In genomic region chr18:52907942-52908341, GRCh38 we compare ENCODE assay signal across 20 cellular contexts.
"Had no signal": no experiment of that assay in that cellular context is flagged by ENCODE, and none has a peak within 500 bp of the region (broad histone marks: within the 10 kb centered on the region; RNA-seq: fewer than 3 reads in every experiment).

No MANE protein-coding gene starts in this region.

- ATAC-seq: activated CD8-positive, alpha-beta memory T cell treated with anti-CD3 and anti-CD28 coated beads, Interleukin-2, amount 10 ng/mL, durations not matched to agents 7 days and 5 days; activated CD8-positive, alpha-beta T cell treated with anti-CD3 and anti-CD28 coated beads, Interleukin-2, amount 10 ng/mL, durations not matched to agents 7 days and 5 days; PC-3 had no signal

- H3K4me2 ChIP-seq: KMS-11 had no signal

- H3K4me1 ChIP-seq: ascending aorta had no signal

- DNase-seq: activated CD4-positive, alpha-beta T cell treated with anti-CD3 and anti-CD28 coated beads for 48 hours; activated CD4-positive, alpha-beta T cell treated with anti-CD3 and anti-CD28 coated beads, Interleukin-2, amount 50 U/mL, for 4 hours; activated CD4-positive, CD25-positive, alpha-beta regulatory T cell treated with anti-CD3 and anti-CD28 coated beads, Interleukin-2, amount 50 U/mL, for 72 hours; activated CD8-positive, alpha-beta memory T cell treated with anti-CD3 and anti-CD28 coated beads, Interleukin-2, amount 10 ng/mL, durations not matched to agents 7 days and 5 days; activated CD8-positive, alpha-beta T cell treated with anti-CD3 and anti-CD28 coated beads, Interleukin-2, amount 10 ng/mL, durations not matched to agents 7 days and 5 days; activated effector memory CD4-positive, alpha-beta T cell treated with Interleukin-2 at 50 U/mL for 16 hours; activated naive CD4-positive, alpha-beta T cell; activated T-cell treated with anti-CD3 and anti-CD28 coated beads, Interleukin-2, amount 50 U/mL, for 24 hours; amniotic stem cell; NCI-H1092; NCI-H1417; NCI-H1930; NCI-H2171; NCI-H2227 treated with DMSO at 0.1 percent for 48 hours; NCI-H446 treated with DMSO at 0.1 percent for 48 hours; NCI-H524 treated with DMSO at 0.1 percent for 48 hours; PC-3; SHP77 treated with DMSO at 0.1 percent for 48 hours had no signal

- H3K36me3 ChIP-seq: ascending aorta had no signal

- H3K4me3 ChIP-seq: ascending aorta had no signal

- H3K27ac ChIP-seq: ascending aorta, KMS-11 had no signal

- H3K27me3 ChIP-seq: ascending aorta had no signal

- H3K9me3 ChIP-seq: ascending aorta had no signal

- H3K9ac ChIP-seq: KMS-11 had no signal
